In genomic region chr3:122758877-122759670, GRCh38 we compare ENCODE assay signal across 20 cellular contexts. TPM values are rescaled to one million over a fixed set of nuclear protein-coding genes. Genes with fewer than 3 reads are reported as not detected.
A peak's percentile ranks its signal among the peaks of the same experiment; 100 is the strongest.
DNase-seq lines count a peak whose midpoint lies in the region; ATAC-seq, FAIRE-seq and TF ChIP-seq lines count a peak whose summit lies in the region.
"Had no signal": no experiment of that assay in that cellular context is flagged by ENCODE, and none has a peak within 500 bp of the region (broad histone marks: within the 10 kb centered on the region; RNA-seq: fewer than 3 reads in every experiment).

No MANE protein-coding gene starts in this region.

- no peak for TF ChIP-seq EP300 in ovary (IDR thresholded peaks at IDR 0.05)

- H3K4me3 ChIP-seq in right atrium auricular region = no peak overlapping the region
- H3K4me3 ChIP-seq in ovary = no peak overlapping the region
- H3K4me3 ChIP-seq: MG63 had no signal

- H3K4me1 ChIP-seq in right atrium auricular region (peaks cover 0 to 11% of the 10 kb centered on the region in 2 donors), ovary (ENCODE audit: insufficient read depth) (peaks cover 4% of the 10 kb centered on the region)

- H3K27ac ChIP-seq in right atrium auricular region (no peak overlapping the region), adipose tissue (ENCODE audit: low read depth, low read length) (peak overlapping the region; percentile 29), ovary (no peak overlapping the region), RWPE1 (no peak overlapping the region)

- DNase-seq in left ventricle myocardium superior (no peak), right atrium auricular region (ENCODE audit: low spot score) (no peak), iris pigment epithelial cell (ENCODE audit: low read depth) (peak; percentile 22), urothelium cell line (ENCODE audit: low spot score) (no peak), ovary (no peak), RWPE1 (ENCODE audit: low spot score) (no peak)
- DNase-seq: ACHN; activated T-cell treated with anti-CD3 and anti-CD28 coated beads for 4 hours; central memory CD4-positive, alpha-beta T cell; glutamatergic neuron; GOT3; MG63; naive B cell; NCI-H2081 treated with DMSO at 0.1 percent for 48 hours had no signal

- ATAC-seq in left ventricle myocardium superior (peak; percentile 42), GM19467 (IDR thresholded peaks at IDR 0.05; ENCODE audit: unreplicated experiment) (no peak)
- ATAC-seq: activated naive CD4-positive, alpha-beta T cell treated with anti-CD3 and anti-CD28 coated beads, Interleukin-2, amount 50 U/mL, for 72 hours had no signal

- no peaks in the 10 kb centered on the region for H3K27me3 ChIP-seq in right atrium auricular region
- no peaks in the 10 kb centered on the region for H3K27me3 ChIP-seq in ovary
- H3K27me3 ChIP-seq: MG63 had no signal

- FAIRE-seq in urothelium cell line (lab: Jason Lieb, UNC) = peak; percentile 17
- FAIRE-seq: D721Med, endometrium, keratinocyte had no signal

- H3K9me3 ChIP-seq in right atrium auricular region (no peaks in the 10 kb centered on the region), ovary (no peaks in the 10 kb centered on the region)
- H3K9me3 ChIP-seq: MG63 had no signal

- CTCF ChIA-PET in RWPE1 (lab: Yijun Ruan, JAX) = interaction anchor here (0.6 to 0.7 kb wide), 2 partner anchors 184 to 319 kb away, joined by 3 read pairs; no protein-coding TSS in a partner anchor

- POLR2A ChIA-PET in RWPE1 (lab: Yijun Ruan, JAX; ENCODE audit: low non-redundant PET) = no interaction called here

- intact Hi-C loops in left ventricle myocardium superior (cut with micrococcal nuclease) (no loop called here), ovary (cut with DNase I) (no loop called here)

- no peak for TF ChIP-seq POLR2A in ovary (IDR thresholded peaks at IDR 0.05)

- TF ChIP-seq CTCF in right atrium auricular region (IDR thresholded peaks at IDR 0.05) (no peak), ovary (IDR thresholded peaks at IDR 0.05) (no peak), RWPE1 (conservative IDR thresholded peaks at IDR 0.05; ENCODE audit: low read depth) (no peak)

- H3K36me3 ChIP-seq in right atrium auricular region (peaks cover 10% of the 10 kb centered on the region), ovary (no peaks in the 10 kb centered on the region)

- 57 to 72% (median 60%) methylated on average over 4 of the region's 4 CpGs for WGBS in adipose tissue, 3 donors
- 54 to 74% (median 59%) methylated on average over 4 of the region's 4 CpGs for WGBS in ovary, 3 donors

RNA-seq across cellular contexts. Expression of gene HSPBAP1, which starts 34.6 kb away (rescaled TPM):
- 5.3 TPM for total RNA-seq in left ventricle myocardium superior
- 1 to 10 TPM; 3.0 to 4.0 TPM for total RNA-seq in right atrium auricular region
- polyA plus RNA-seq in adipose tissue = 1 to 10 TPM; 3.0 to 9.1 (median 3.7) TPM
- total RNA-seq in ovary = 10 to 100 TPM in 3 of 7 donors, 1 to 10 TPM in 4; 5.8 to 12.8 (median 9.5) TPM
- polyA plus RNA-seq in ovary = 1 to 10 TPM; 5.3 to 9.3 TPM

RNA-seq across cellular contexts. Expression of gene SLC49A4, which starts 35.8 kb away (rescaled TPM):
- total RNA-seq in left ventricle myocardium superior (16.9 TPM), right atrium auricular region (10 to 100 TPM; 22.9 to 25.7 TPM), ovary (10 to 100 TPM in 3 of 7 donors, 1 to 10 TPM in 4; 7.0 to 17.8 (median 8.3) TPM)
- polyA plus RNA-seq in adipose tissue (10 to 100 TPM in 1 of 3 donors, 1 to 10 TPM in 2; 3.8 to 10.5 (median 7.3) TPM), ovary (10 to 100 TPM in 1 of 2 donors, 1 to 10 TPM in 1; 3.7 to 13.4 TPM)
